9 cellular contexts compared by ENCODE assay signal in genomic region chr1:151013518-151013917, GRCh38. TPM values are rescaled to one million over a fixed set of nuclear protein-coding genes. Genes with fewer than 3 reads are reported as not detected.
DNase-seq lines count a peak whose midpoint lies in the region; ATAC-seq and TF ChIP-seq lines count a peak whose summit lies in the region.
"Had no signal": no experiment of that assay in that cellular context is flagged by ENCODE, and none has a peak within 500 bp of the region (broad histone marks: within the 10 kb centered on the region; RNA-seq: fewer than 3 reads in every experiment).

No MANE protein-coding gene starts in this region.

- H3K27ac ChIP-seq in lower lobe of right lung: peak overlapping the region; percentile 49
- H3K27ac ChIP-seq in upper lobe of left lung: peak overlapping the region; percentile 52 to 65 (median 60)

- no peak for TF ChIP-seq POLR2A in upper lobe of left lung (IDR thresholded peaks at IDR 0.05)

- intact Hi-C loops in lower lobe of right lung (cut with DNase I): no loop called here

- H3K36me3 Mint-ChIP-seq in chondrocyte (ENCODE audit: low read depth): peaks cover 3% of the 10 kb centered on the region

- H3K27me3 ChIP-seq in lower lobe of right lung (ENCODE audit: low read depth) (no peaks in the 10 kb centered on the region), upper lobe of left lung (no peaks in the 10 kb centered on the region)

- H3K9me3 Mint-ChIP-seq in chondrocyte (ENCODE audit: low read depth): no peaks in the 10 kb centered on the region

- H3K27ac Mint-ChIP-seq in chondrocyte (ENCODE audit: unreplicated experiment): peak overlapping the region; percentile 82

- peak; percentile 83 to 87 for ATAC-seq in lower lobe of right lung
- ATAC-seq in upper lobe of left lung (ENCODE audit: low FRiP score in 2 of 2): peak; percentile 37 to 71
- no peak for ATAC-seq in HG02763 (IDR thresholded peaks at IDR 0.05; ENCODE audit: unreplicated experiment)

- peak; percentile 15 for DNase-seq in NCI-H2196 (lab: John Stamatoyannopoulos, UW; ENCODE audit: unreplicated experiment)
- no peak for DNase-seq in NCI-H2196 treated with DMSO at 0.1 percent for 48 hours (lab: John Stamatoyannopoulos, UW; ENCODE audit: unreplicated experiment)
- no peak for DNase-seq in chondrocyte (ENCODE audit: low spot score)
- DNase-seq in lower lobe of right lung: no peak
- DNase-seq in upper lobe of left lung: peak in 1 of 2 donors; percentile 68
- no peak for DNase-seq in activated CD4-positive, alpha-beta T cell treated with anti-CD3 and anti-CD28 coated beads for 48 hours
- no peak for DNase-seq in stimulated activated CD4-positive, alpha-beta T cell treated with anti-CD3 and anti-CD28 coated beads, Interleukin-4, amount 100 ng/mL, for 1 hour
- DNase-seq: activated CD4-positive, alpha-beta T cell treated with anti-CD3 and anti-CD28 coated beads, Interleukin-2, amount 50 U/mL, for 4 hours had no signal

- H3K36me3 ChIP-seq in lower lobe of right lung (peaks cover 12% of the 10 kb centered on the region), upper lobe of left lung (peaks cover 2 to 10% (median 7%) of the 10 kb centered on the region in 4 donors)

- TF ChIP-seq EP300 in upper lobe of left lung (IDR thresholded peaks at IDR 0.05): no peak

- no peaks in the 10 kb centered on the region for H3K27me3 Mint-ChIP-seq in chondrocyte (ENCODE audit: low read depth)

- H3K4me1 ChIP-seq in lower lobe of right lung: peaks cover 51% of the 10 kb centered on the region
- peaks cover 31 to 56% (median 42%) of the 10 kb centered on the region in 4 donors for H3K4me1 ChIP-seq in upper lobe of left lung

- peaks cover 35% of the 10 kb centered on the region for H3K4me1 Mint-ChIP-seq in chondrocyte (ENCODE audit: low read depth)

- no peak overlapping the region for H3K4me3 Mint-ChIP-seq in chondrocyte (ENCODE audit: unreplicated experiment)

- WGBS in upper lobe of left lung, 2 donors: 48 to 63% methylated on average over 2 of the region's 2 CpGs

- no peak for TF ChIP-seq CTCF in chondrocyte (IDR thresholded peaks at IDR 0.05)
- TF ChIP-seq CTCF in lower lobe of right lung (IDR thresholded peaks at IDR 0.05): no peak
- no peak for TF ChIP-seq CTCF in upper lobe of left lung (IDR thresholded peaks at IDR 0.05)

- H3K9me3 ChIP-seq in lower lobe of right lung (no peaks in the 10 kb centered on the region), upper lobe of left lung (no peaks in the 10 kb centered on the region)

- H3K4me3 ChIP-seq in lower lobe of right lung (no peak overlapping the region), upper lobe of left lung (no peak overlapping the region)

RNA-seq across cellular contexts. Expression of gene PRUNE1, which starts 5.3 kb away (rescaled TPM):
- total RNA-seq in chondrocyte: 14.1 to 15.4 TPM (median 15.3 TPM) in 3 replicates
- 21.4 TPM for total RNA-seq in lower lobe of right lung
- 10 to 100 TPM; 16.3 to 28.3 (median 21.2) TPM for total RNA-seq in upper lobe of left lung

RNA-seq across cellular contexts. Expression of gene MINDY1, which starts 6.8 kb away (rescaled TPM):
- total RNA-seq in chondrocyte: 12.5 to 18.2 TPM (median 14.8 TPM) in 3 replicates
- 27.8 TPM for total RNA-seq in lower lobe of right lung
- 10 to 100 TPM; 14.5 to 34.3 (median 26.9) TPM for total RNA-seq in upper lobe of left lung

RNA-seq across cellular contexts. Expression of gene BNIPL, which starts 22.9 kb away (rescaled TPM):
- total RNA-seq in chondrocyte (0.36 to 0.63 TPM (median 0.62 TPM) in 3 replicates), lower lobe of right lung (8.2 TPM), upper lobe of left lung (100 to 1,000 TPM in 1 of 6 donors, 10 to 100 TPM in 2, 1 to 10 TPM in 3; 2.3 to 213 (median 11.7) TPM)

RNA-seq across cellular contexts. Expression of gene ANXA9, which starts 31.4 kb away (rescaled TPM):
- 0.54 TPM in 1 of 3 replicates, not detected in the others for total RNA-seq in chondrocyte
- total RNA-seq in lower lobe of right lung: 0.68 TPM
- total RNA-seq in upper lobe of left lung: 1 to 10 TPM in 4 of 6 donors, under 1 TPM in 1, not detected in 1; 0.67 to 5.2 (median 1.2) TPM

RNA-seq across cellular contexts. Expression of gene C1orf56, which starts 34.0 kb away (rescaled TPM):
- 2.8 to 5.9 TPM (median 3.1 TPM) in 3 replicates for total RNA-seq in chondrocyte
- 4.8 TPM for total RNA-seq in lower lobe of right lung
- 1 to 10 TPM; 2.6 to 9.4 (median 3.8) TPM for total RNA-seq in upper lobe of left lung
